14 cellular contexts compared by ENCODE assay signal in the genomic region with DNA sequence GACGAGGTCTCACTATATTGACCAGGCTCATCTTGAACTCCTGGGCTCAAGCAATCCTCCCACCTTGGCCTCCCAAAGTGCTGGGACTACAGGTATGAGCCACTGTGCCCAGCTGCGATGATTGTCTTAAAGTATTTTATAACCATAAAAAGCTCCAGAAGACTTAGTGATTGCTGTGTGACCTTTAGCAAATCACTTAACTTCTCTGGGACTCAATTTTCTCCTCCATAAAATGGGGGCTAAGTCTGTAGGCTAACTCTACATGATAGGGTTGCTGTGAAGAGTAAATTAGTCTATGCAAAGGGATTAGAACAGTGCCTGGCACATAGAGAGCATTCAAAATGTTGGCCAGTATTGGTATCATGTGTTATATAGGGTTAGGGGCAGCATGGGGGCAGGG.
"Had no signal": no experiment of that assay in that cellular context is flagged by ENCODE, and none has a peak within 500 bp of the region (broad histone marks: within the 10 kb centered on the region; RNA-seq: fewer than 3 reads in every experiment).

No MANE protein-coding gene starts in this region.

- H3K27ac ChIP-seq: body of pancreas had no signal

- H3K4me1 ChIP-seq: body of pancreas, prostate gland had no signal

- H3K36me3 ChIP-seq: prostate gland had no signal

- H3K4me3 ChIP-seq: body of pancreas, cardiac muscle cell, heart left ventricle, lung, prostate gland, tibial nerve had no signal

- H3K27me3 ChIP-seq: body of pancreas, cardiac muscle cell, heart left ventricle, tibial nerve had no signal

- H3K9me3 ChIP-seq: body of pancreas, heart left ventricle, prostate gland, SK-N-SH, tibial nerve had no signal

- DNase-seq: activated CD4-positive, alpha-beta memory T cell treated with anti-CD3 and anti-CD28 coated beads, Interleukin-2, amount 10 ng/mL, durations not matched to agents 7 days and 5 days; activated gamma-delta T cell; activated naive CD4-positive, alpha-beta T cell treated with anti-CD3 and anti-CD28 coated beads, Interleukin-2, amount 50 U/mL, for 16 hours; activated naive CD8-positive, alpha-beta T cell treated with anti-CD3 and anti-CD28 coated beads, Interleukin-2, amount 50 U/mL, for 24 hours; anterior cingulate cortex; stimulated activated CD4-positive, alpha-beta T cell treated with anti-CD3 and anti-CD28 coated beads, Interleukin-4, amount 100 ng/mL, for 24 hours; stimulated activated naive CD4-positive, alpha-beta T cell treated with Interleukin-2 at 50 U/mL for 16 hours had no signal
